2 cellular contexts compared by ENCODE assay signal in the genomic region with DNA sequence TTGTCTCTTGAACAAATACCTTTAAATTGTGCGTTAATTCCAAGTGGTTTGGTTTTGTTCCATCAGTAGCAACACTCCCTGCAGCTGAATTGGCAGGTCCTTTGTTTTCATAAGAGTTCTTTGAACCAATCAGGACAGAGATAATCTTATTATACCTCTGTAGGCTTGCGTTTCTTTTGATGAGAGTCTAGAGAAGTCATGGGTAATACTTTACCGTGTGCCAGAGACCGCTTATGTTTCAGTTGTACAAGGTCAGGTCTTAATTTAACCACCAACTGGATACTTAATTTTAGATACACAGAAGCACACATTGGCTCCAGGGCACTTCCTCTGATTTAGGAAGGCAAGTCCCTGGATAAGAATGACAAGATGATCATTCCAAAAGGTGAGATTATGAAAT.
TF ChIP-seq lines count a peak whose summit lies in the region.

A gene (plus strand): TSS at position 292 of the 400 bp plus-strand sequence. CDS start 12,682 bp downstream, outside the sequence.

TF ChIP-seq in SK-N-SH treated with all-trans-retinoic acid at 6 μM for 48 hours, 23 proteins besides CTCF, POLR2A, EP300 and RAD21 (continued from another document):
- no peak for TF ChIP-seq OSR1 (CRISPR knock-in tag; IDR thresholded peaks at IDR 0.05)

TF ChIP-seq in SK-N-SH, 30 proteins besides CTCF, POLR2A, EP300 and RAD21 (continued from another document):
- no peak for TF ChIP-seq NRF1 (IDR thresholded peaks at IDR 0.05; ENCODE audit: low read depth, low read length)
- TF ChIP-seq TEAD4 (IDR thresholded peaks at IDR 0.05; ENCODE audit: borderline replicate concordance, insufficient read depth): no peak
- no peak for TF ChIP-seq TCF12 (IDR thresholded peaks at IDR 0.05)
- no peak for TF ChIP-seq RFX5 (IDR thresholded peaks at IDR 0.05; ENCODE audit: low read length)
- no peak for TF ChIP-seq RCOR1 (IDR thresholded peaks at IDR 0.05; ENCODE audit: low read length)
- no peak for TF ChIP-seq YY1 (IDR thresholded peaks at IDR 0.05; ENCODE audit: low read depth)
- TF ChIP-seq JUND (IDR thresholded peaks at IDR 0.05): no peak
- TF ChIP-seq ELF1 (IDR thresholded peaks at IDR 0.05): no peak
- TF ChIP-seq SIN3A (IDR thresholded peaks at IDR 0.05; ENCODE audit: borderline replicate concordance, low read depth, low read length): no peak
- no peak for TF ChIP-seq NFIC (IDR thresholded peaks at IDR 0.05; ENCODE audit: borderline replicate concordance)
- TF ChIP-seq CHD2 (IDR thresholded peaks at IDR 0.05; ENCODE audit: low read length, partially characterized antibody): no peak
